In the genomic region with DNA sequence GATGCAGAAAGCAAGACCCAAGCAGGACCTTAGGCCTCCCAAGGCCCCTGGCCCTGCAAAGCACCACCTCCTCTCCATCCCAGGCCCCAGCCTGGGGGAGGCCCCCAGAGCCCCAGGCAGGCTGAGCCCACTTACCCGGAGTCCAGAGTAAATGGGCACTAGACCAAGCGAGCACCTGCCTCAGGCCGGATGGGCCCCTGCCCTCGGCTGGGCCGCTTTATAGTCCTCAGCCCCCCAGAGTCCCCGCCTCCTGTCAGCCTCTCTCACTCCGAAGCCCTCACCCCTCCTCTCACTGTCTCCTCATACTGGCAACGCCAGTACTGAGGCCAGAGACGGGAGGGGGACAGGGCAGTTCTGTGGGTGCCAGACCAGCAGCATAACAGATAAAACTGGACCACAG, we compare ENCODE assay signal across 2 cellular contexts.
TF ChIP-seq lines count a peak whose summit lies in the region.

A gene with protein sequence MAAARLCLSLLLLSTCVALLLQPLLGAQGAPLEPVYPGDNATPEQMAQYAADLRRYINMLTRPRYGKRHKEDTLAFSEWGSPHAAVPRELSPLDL (minus strand): TSS at position 191 of the 400 bp plus-strand sequence. CDS start 822 bp downstream, outside the sequence.

TF ChIP-seq in IMR-90, 13 proteins besides CTCF, POLR2A, EP300 and RAD21:
- TF ChIP-seq CEBPB (IDR thresholded peaks at IDR 0.05; ENCODE audit: low read depth, low read length) (no peak), FOS (IDR thresholded peaks at IDR 0.05; ENCODE audit: low read depth, low read length) (no peak), MXI1 (IDR thresholded peaks at IDR 0.05; ENCODE audit: borderline replicate concordance, low read depth, low read length) (no peak), NFE2L2 (IDR thresholded peaks at IDR 0.05; ENCODE audit: low read depth, low read length) (no peak), MAZ (IDR thresholded peaks at IDR 0.05; ENCODE audit: borderline replicate concordance, low read depth, low read length) (no peak), RFX5 (IDR thresholded peaks at IDR 0.05; ENCODE audit: low read depth, low read length) (no peak), SMC3 (IDR thresholded peaks at IDR 0.05; ENCODE audit: low read depth, low read length) (no peak), MAFK (IDR thresholded peaks at IDR 0.05; ENCODE audit: low read depth, low read length) (no peak), CHD1 (IDR thresholded peaks at IDR 0.05; ENCODE audit: low read depth, low read length) (no peak), BHLHE40 (IDR thresholded peaks at IDR 0.05; ENCODE audit: low read depth, low read length) (no peak)
- TF ChIP-seq, protein P1, sequence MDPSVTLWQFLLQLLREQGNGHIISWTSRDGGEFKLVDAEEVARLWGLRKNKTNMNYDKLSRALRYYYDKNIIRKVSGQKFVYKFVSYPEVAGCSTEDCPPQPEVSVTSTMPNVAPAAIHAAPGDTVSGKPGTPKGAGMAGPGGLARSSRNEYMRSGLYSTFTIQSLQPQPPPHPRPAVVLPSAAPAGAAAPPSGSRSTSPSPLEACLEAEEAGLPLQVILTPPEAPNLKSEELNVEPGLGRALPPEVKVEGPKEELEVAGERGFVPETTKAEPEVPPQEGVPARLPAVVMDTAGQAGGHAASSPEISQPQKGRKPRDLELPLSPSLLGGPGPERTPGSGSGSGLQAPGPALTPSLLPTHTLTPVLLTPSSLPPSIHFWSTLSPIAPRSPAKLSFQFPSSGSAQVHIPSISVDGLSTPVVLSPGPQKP (IDR thresholded peaks at IDR 0.05; ENCODE audit: borderline replicate concordance, low read depth, low read length), result no peak
- TF ChIP-seq, protein P2, sequence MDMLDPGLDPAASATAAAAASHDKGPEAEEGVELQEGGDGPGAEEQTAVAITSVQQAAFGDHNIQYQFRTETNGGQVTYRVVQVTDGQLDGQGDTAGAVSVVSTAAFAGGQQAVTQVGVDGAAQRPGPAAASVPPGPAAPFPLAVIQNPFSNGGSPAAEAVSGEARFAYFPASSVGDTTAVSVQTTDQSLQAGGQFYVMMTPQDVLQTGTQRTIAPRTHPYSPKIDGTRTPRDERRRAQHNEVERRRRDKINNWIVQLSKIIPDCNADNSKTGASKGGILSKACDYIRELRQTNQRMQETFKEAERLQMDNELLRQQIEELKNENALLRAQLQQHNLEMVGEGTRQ (IDR thresholded peaks at IDR 0.05; ENCODE audit: low read depth, low read length), result no peak

TF ChIP-seq in H1, 55 proteins besides CTCF, POLR2A, EP300 and RAD21:
- TF ChIP-seq GABPA (IDR thresholded peaks at IDR 0.05; ENCODE audit: borderline replicate concordance, insufficient read depth, low read length) (no peak), ASH2L (IDR thresholded peaks at IDR 0.05; ENCODE audit: low read length) (no peak), SIN3A (conservative IDR thresholded peaks at IDR 0.05 in 1 of 2, IDR thresholded peaks at IDR 0.05 in 1 of 2; ENCODE audit: low read depth in 1 of 2, low read length in 2 of 2) (no peak), BACH1 (IDR thresholded peaks at IDR 0.05; ENCODE audit: low read length) (no peak), CHD1 (IDR thresholded peaks at IDR 0.05; ENCODE audit: low read depth, low read length) (no peak), HDAC2 (IDR thresholded peaks at IDR 0.05; ENCODE audit: borderline replicate concordance in 1 of 2, low read depth in 2 of 2, low read length in 2 of 2) (no peak), TEAD4 (IDR thresholded peaks at IDR 0.05; ENCODE audit: low read depth, low read length) (no peak), EZH2 (IDR thresholded peaks at IDR 0.05; ENCODE audit: low read depth, low read length, severe bottlenecking) (no peak), BCL11A (IDR thresholded peaks at IDR 0.05; ENCODE audit: low read depth in 2 of 2, low read length in 2 of 2) (no peak), CTBP2 (IDR thresholded peaks at IDR 0.05; ENCODE audit: borderline replicate concordance, insufficient read depth, insufficient read length, low read length) (no peak)
- TF ChIP-seq, protein P3, sequence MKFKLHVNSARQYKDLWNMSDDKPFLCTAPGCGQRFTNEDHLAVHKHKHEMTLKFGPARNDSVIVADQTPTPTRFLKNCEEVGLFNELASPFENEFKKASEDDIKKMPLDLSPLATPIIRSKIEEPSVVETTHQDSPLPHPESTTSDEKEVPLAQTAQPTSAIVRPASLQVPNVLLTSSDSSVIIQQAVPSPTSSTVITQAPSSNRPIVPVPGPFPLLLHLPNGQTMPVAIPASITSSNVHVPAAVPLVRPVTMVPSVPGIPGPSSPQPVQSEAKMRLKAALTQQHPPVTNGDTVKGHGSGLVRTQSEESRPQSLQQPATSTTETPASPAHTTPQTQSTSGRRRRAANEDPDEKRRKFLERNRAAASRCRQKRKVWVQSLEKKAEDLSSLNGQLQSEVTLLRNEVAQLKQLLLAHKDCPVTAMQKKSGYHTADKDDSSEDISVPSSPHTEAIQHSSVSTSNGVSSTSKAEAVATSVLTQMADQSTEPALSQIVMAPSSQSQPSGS (IDR thresholded peaks at IDR 0.05; ENCODE audit: low read length), result no peak
- TF ChIP-seq, protein P4, sequence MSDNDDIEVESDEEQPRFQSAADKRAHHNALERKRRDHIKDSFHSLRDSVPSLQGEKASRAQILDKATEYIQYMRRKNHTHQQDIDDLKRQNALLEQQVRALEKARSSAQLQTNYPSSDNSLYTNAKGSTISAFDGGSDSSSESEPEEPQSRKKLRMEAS (IDR thresholded peaks at IDR 0.05), result no peak
- TF ChIP-seq, protein P5, sequence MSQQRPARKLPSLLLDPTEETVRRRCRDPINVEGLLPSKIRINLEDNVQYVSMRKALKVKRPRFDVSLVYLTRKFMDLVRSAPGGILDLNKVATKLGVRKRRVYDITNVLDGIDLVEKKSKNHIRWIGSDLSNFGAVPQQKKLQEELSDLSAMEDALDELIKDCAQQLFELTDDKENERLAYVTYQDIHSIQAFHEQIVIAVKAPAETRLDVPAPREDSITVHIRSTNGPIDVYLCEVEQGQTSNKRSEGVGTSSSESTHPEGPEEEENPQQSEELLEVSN (IDR thresholded peaks at IDR 0.05), result no peak
- TF ChIP-seq, protein P2 (IDR thresholded peaks at IDR 0.05; ENCODE audit: low read length), result no peak
TF ChIP-seq in H1: peak in this region for 0.
